In the genomic region with DNA sequence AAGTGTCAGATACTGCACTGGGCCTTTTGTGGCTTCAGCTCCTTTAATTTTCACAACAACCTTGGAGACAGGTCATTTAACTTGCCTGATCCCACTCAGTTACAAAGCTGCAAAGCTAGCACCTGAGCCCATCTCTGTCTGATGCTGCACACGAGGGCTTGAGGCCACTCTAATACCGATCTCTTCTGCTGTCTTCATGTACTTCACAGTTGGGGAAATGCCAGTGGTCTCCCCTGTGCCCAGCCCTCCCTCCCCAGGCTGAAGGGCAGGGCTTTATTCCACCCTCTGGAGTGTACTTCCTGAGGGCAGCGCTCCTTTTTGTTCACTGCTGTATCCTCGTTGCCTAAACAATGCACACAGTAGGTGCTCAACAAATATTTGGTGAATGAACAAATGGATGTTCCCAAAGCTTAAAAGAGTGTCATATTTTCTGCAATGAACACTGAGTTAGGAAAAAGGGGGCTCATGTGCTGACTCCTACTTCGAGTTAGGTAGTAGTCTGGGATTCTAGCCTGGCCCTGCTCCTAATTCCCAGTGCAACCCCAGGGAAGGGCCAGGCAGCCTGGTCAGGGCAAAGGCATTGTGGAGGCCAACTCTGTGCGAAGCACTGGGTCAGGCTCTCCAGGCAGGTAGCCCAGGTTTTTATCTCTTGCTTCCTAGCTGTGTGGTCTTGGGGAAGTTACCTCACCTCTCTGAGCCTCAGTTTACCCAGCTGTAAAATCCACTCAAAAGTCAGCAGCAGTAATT, we compare ENCODE assay signal across 9 cellular contexts. TPM values are rescaled to one million over a fixed set of nuclear protein-coding genes. Genes with fewer than 3 reads are reported as not detected.
DNase-seq lines count a peak whose midpoint lies in the region; ATAC-seq, FAIRE-seq and TF ChIP-seq lines count a peak whose summit lies in the region.
"Had no signal": no experiment of that assay in that cellular context is flagged by ENCODE, and none has a peak within 500 bp of the region (broad histone marks: within the 10 kb centered on the region; RNA-seq: fewer than 3 reads in every experiment).

No MANE protein-coding gene starts in this region.

- H3K4me3 ChIP-seq in breast epithelium (peak overlapping the region; percentile 74 to 79 (median 76)), mucosa of rectum (ENCODE audit: low read length in 2 of 2) (peak overlapping the region; percentile 74 to 78), urinary bladder (ENCODE audit: low read depth, low read length) (peak overlapping the region; percentile 59)

- no peaks in the 10 kb centered on the region for H3K9me3 Mint-ChIP-seq in activated T-cell treated with anti-CD3 and anti-CD28 coated beads, Interleukin-2, amount 50 U/mL, for 4 hours

- no peak for FAIRE-seq in H54 (lab: Jason Lieb, UNC)

- TF ChIP-seq CTCF in breast epithelium (IDR thresholded peaks at IDR 0.05): no peak

- TF ChIP-seq POLR2A in breast epithelium (IDR thresholded peaks at IDR 0.05) (no peak), H54 (IDR thresholded peaks at IDR 0.05; ENCODE audit: low read depth, low read length) (no peak)

- H3K4me1 Mint-ChIP-seq in activated T-cell treated with anti-CD3 and anti-CD28 coated beads, Interleukin-2, amount 50 U/mL, for 4 hours (ENCODE audit: low read depth): peaks cover 34% of the 10 kb centered on the region

- H3K4me1 ChIP-seq in breast epithelium: no peaks in the 10 kb centered on the region
- H3K4me1 ChIP-seq in mucosa of rectum (ENCODE audit: control insufficient read depth in 2 of 2, insufficient read depth in 2 of 2, low read length in 2 of 2): peaks cover 5 to 20% of the 10 kb centered on the region in 2 donors
- no peaks in the 10 kb centered on the region for H3K4me1 ChIP-seq in urinary bladder (ENCODE audit: insufficient read depth)

- peak overlapping the region; percentile 84 to 91 for H3K27ac ChIP-seq in breast epithelium
- H3K27ac ChIP-seq in mucosa of rectum (ENCODE audit: low read depth in 2 of 2, low read length in 2 of 2): peak overlapping the region; percentile 95 to 96
- H3K27ac ChIP-seq in urinary bladder (ENCODE audit: low read depth): no peak overlapping the region

- H3K27me3 Mint-ChIP-seq in activated T-cell treated with anti-CD3 and anti-CD28 coated beads, Interleukin-2, amount 50 U/mL, for 4 hours (ENCODE audit: low read depth): no peaks in the 10 kb centered on the region

- DNase-seq in activated T-cell treated with anti-CD3 and anti-CD28 coated beads, Interleukin-2, amount 50 U/mL, for 4 hours: no peak
- no peak for DNase-seq in activated T-cell treated with anti-CD3 and anti-CD28 coated beads, Interleukin-2, amount 50 U/mL, for 1 hour
- DNase-seq in breast epithelium (ENCODE audit: low spot score in 2 of 2) (no peak), NCI-H524 treated with DMSO at 0.1 percent for 48 hours (lab: John Stamatoyannopoulos, UW) (no peak), H54 (ENCODE audit: insufficient read length, low spot score) (no peak)
- no peak for DNase-seq in NK-92 treated with Interleukin-12 subunit alpha and Interleukin-12 subunit beta, amount 100 ng/mL, for 24 hours (lab: John Stamatoyannopoulos, UW)
- DNase-seq: NCI-H1105 had no signal

- H3K36me3 Mint-ChIP-seq in activated T-cell treated with anti-CD3 and anti-CD28 coated beads, Interleukin-2, amount 50 U/mL, for 4 hours (ENCODE audit: insufficient read depth): peaks cover 11% of the 10 kb centered on the region

- peak overlapping the region; percentile 84 to 92 for H3K9ac ChIP-seq in mucosa of rectum (ENCODE audit: low read depth in 1 of 2, low read length in 2 of 2)

- H3K4me3 Mint-ChIP-seq in activated T-cell treated with anti-CD3 and anti-CD28 coated beads, Interleukin-2, amount 50 U/mL, for 4 hours: peak overlapping the region; percentile 83

- H3K9me3 ChIP-seq in breast epithelium (no peaks in the 10 kb centered on the region), mucosa of rectum (ENCODE audit: control insufficient read depth in 2 of 2, low read length in 2 of 2) (no peaks in the 10 kb centered on the region)

- 69% methylated on average over 6 of the region's 6 CpGs for WGBS in urinary bladder

- no peak for ATAC-seq in activated T-cell treated with anti-CD3 and anti-CD28 coated beads, Interleukin-2, amount 50 U/mL, for 4 hours

- intact Hi-C loops in breast epithelium (cut with DNase I; ENCODE audit: low total_unique reads): no loop called here

- H3K36me3 ChIP-seq in breast epithelium: no peaks in the 10 kb centered on the region
- no peaks in the 10 kb centered on the region for H3K36me3 ChIP-seq in mucosa of rectum (ENCODE audit: control insufficient read depth in 2 of 2, insufficient read depth in 2 of 2, low read length in 2 of 2)
- no peaks in the 10 kb centered on the region for H3K36me3 ChIP-seq in urinary bladder (ENCODE audit: insufficient read depth)

- H3K27me3 ChIP-seq in breast epithelium: no peaks in the 10 kb centered on the region
- H3K27me3 ChIP-seq in mucosa of rectum (ENCODE audit: control insufficient read depth in 2 of 2, insufficient read depth in 2 of 2, low read length in 2 of 2): no peaks in the 10 kb centered on the region

RNA-seq across cellular contexts. Expression of a gene that starts 1.1 kb away (rescaled TPM):
- total RNA-seq in activated T-cell treated with anti-CD3 and anti-CD28 coated beads, Interleukin-2, amount 50 U/mL, for 4 hours: 10 to 100 TPM; 10.4 to 16.1 (median 13.2) TPM
- total RNA-seq in breast epithelium: 10 to 100 TPM; 26.7 to 44.2 (median 34.1) TPM
- total RNA-seq in urinary bladder: 12.7 TPM
- polyA plus RNA-seq in urinary bladder: 19.9 TPM

RNA-seq across cellular contexts. Expression of a gene that starts 16.4 kb away (rescaled TPM):
- total RNA-seq in activated T-cell treated with anti-CD3 and anti-CD28 coated beads, Interleukin-2, amount 50 U/mL, for 4 hours: not detected
- total RNA-seq in breast epithelium (1 to 10 TPM in 1 of 3 donors, under 1 TPM in 1, not detected in 1; 0.44 to 4.3 TPM), urinary bladder (not detected)
- not detected for polyA plus RNA-seq in urinary bladder
